In the genomic region with DNA sequence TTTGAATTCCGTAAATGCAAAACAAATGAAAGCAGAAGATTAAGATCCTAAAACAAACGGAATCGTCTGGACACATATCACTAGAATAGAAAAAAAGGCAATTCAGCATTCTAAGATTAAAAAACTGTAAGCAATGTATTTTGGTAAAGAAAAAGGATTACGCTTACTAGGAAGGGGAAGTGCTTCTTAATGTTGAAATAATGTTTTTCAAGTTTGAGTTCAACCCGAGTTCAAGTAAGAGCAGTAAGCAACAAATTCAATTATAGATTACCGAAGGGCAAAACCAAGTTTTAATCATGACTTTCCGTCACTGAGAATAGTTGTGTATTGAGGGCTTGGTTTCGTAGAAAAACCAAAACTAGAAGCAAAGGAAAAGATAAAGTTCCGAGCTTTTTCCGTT, we compare ENCODE assay signal across 8 cellular contexts. TPM values are rescaled to one million over a fixed set of nuclear protein-coding genes. Genes with fewer than 3 reads are reported as not detected.
DNase-seq lines count a peak whose midpoint lies in the region; ATAC-seq, FAIRE-seq and TF ChIP-seq lines count a peak whose summit lies in the region.

No MANE protein-coding gene starts in this region.

- FAIRE-seq in kidney (lab: Jason Lieb, UNC): no peak

- POLR2A ChIA-PET in activated CD8-positive, alpha-beta T cell treated with anti-CD3 and anti-CD28 coated beads for 36 hours (lab: Charles Lee): interaction anchor here (0.6 to 3.3 kb wide), 10 partner anchors 11 to 309 kb away, joined by 3 to 57 read pairs (median 5); no protein-coding TSS in a partner anchor

- no peak for TF ChIP-seq CTCF in activated CD8-positive, alpha-beta T cell treated with anti-CD3 and anti-CD28 coated beads for 36 hours (IDR thresholded peaks at IDR 0.05)
- no peak for TF ChIP-seq CTCF in kidney (IDR thresholded peaks at IDR 0.05; ENCODE audit: borderline replicate concordance, extremely low read depth, insufficient read depth)
- TF ChIP-seq CTCF in type B pancreatic cell (conservative IDR thresholded peaks at IDR 0.05): no peak

- no peak for ATAC-seq in activated CD8-positive, alpha-beta T cell treated with anti-CD3 and anti-CD28 coated beads for 36 hours
- no peak for ATAC-seq in GM21717 (IDR thresholded peaks at IDR 0.05; ENCODE audit: unreplicated experiment)

- H3K36me3 Mint-ChIP-seq in activated naive CD4-positive, alpha-beta T cell treated with anti-CD3 and anti-CD28 coated beads, Interleukin-2, amount 50 U/mL, for 24 hours: peaks cover 3% of the 10 kb centered on the region
- H3K36me3 Mint-ChIP-seq in activated CD8-positive, alpha-beta T cell treated with anti-CD3 and anti-CD28 coated beads for 36 hours (ENCODE audit: low read depth): peaks cover 33% of the 10 kb centered on the region
- H3K36me3 Mint-ChIP-seq in type B pancreatic cell: peaks cover 6% of the 10 kb centered on the region

- no peak for DNase-seq in activated naive CD4-positive, alpha-beta T cell treated with anti-CD3 and anti-CD28 coated beads, Interleukin-2, amount 50 U/mL, for 16 hours
- no peak for DNase-seq in activated CD8-positive, alpha-beta T cell treated with anti-CD3 and anti-CD28 coated beads for 36 hours
- no peak for DNase-seq in kidney
- no peak for DNase-seq in type B pancreatic cell (ENCODE audit: extremely low spot score, unreplicated experiment)
- no peak for DNase-seq in hepatic stellate cell (ENCODE audit: low spot score)
- DNase-seq in NCI-H446 treated with DMSO at 0.1 percent for 48 hours (lab: John Stamatoyannopoulos, UW): no peak

- no peaks in the 10 kb centered on the region for H3K36me3 ChIP-seq in kidney (ENCODE audit: control insufficient read depth in 1 of 2, insufficient read depth in 2 of 2, low read length in 2 of 2)

- intact Hi-C loops in activated CD8-positive, alpha-beta T cell treated with anti-CD3 and anti-CD28 coated beads for 36 hours (cut with micrococcal nuclease): loop anchor here (5.0 kb wide), 1 partner anchor 239 kb away; no protein-coding TSS in a partner anchor
- intact Hi-C loops in kidney (cut with DNase I): no loop called here

- peak overlapping the region; percentile 91 to 96 for H3K4me3 ChIP-seq in kidney (ENCODE audit: low read length in 2 of 2)

- no peaks in the 10 kb centered on the region for H3K27me3 Mint-ChIP-seq in activated naive CD4-positive, alpha-beta T cell treated with anti-CD3 and anti-CD28 coated beads, Interleukin-2, amount 50 U/mL, for 24 hours
- no peaks in the 10 kb centered on the region for H3K27me3 Mint-ChIP-seq in activated CD8-positive, alpha-beta T cell treated with anti-CD3 and anti-CD28 coated beads for 36 hours
- H3K27me3 Mint-ChIP-seq in type B pancreatic cell: no peaks in the 10 kb centered on the region

- H3K27ac Mint-ChIP-seq in activated naive CD4-positive, alpha-beta T cell treated with anti-CD3 and anti-CD28 coated beads, Interleukin-2, amount 50 U/mL, for 24 hours: peak overlapping the region; percentile 96
- peak overlapping the region; percentile 96 for H3K27ac Mint-ChIP-seq in activated CD8-positive, alpha-beta T cell treated with anti-CD3 and anti-CD28 coated beads for 36 hours
- peak overlapping the region; percentile 99 for H3K27ac Mint-ChIP-seq in type B pancreatic cell

- no peaks in the 10 kb centered on the region for H3K9me3 Mint-ChIP-seq in activated naive CD4-positive, alpha-beta T cell treated with anti-CD3 and anti-CD28 coated beads, Interleukin-2, amount 50 U/mL, for 24 hours
- no peaks in the 10 kb centered on the region for H3K9me3 Mint-ChIP-seq in activated CD8-positive, alpha-beta T cell treated with anti-CD3 and anti-CD28 coated beads for 36 hours
- no peaks in the 10 kb centered on the region for H3K9me3 Mint-ChIP-seq in type B pancreatic cell

- H3K4me3 Mint-ChIP-seq in activated naive CD4-positive, alpha-beta T cell treated with anti-CD3 and anti-CD28 coated beads, Interleukin-2, amount 50 U/mL, for 24 hours: peak overlapping the region; percentile 96
- peak overlapping the region; percentile 97 for H3K4me3 Mint-ChIP-seq in activated CD8-positive, alpha-beta T cell treated with anti-CD3 and anti-CD28 coated beads for 36 hours
- peak overlapping the region; percentile 99 for H3K4me3 Mint-ChIP-seq in type B pancreatic cell

- H3K4me1 Mint-ChIP-seq in activated naive CD4-positive, alpha-beta T cell treated with anti-CD3 and anti-CD28 coated beads, Interleukin-2, amount 50 U/mL, for 24 hours: peaks cover 38% of the 10 kb centered on the region
- H3K4me1 Mint-ChIP-seq in activated CD8-positive, alpha-beta T cell treated with anti-CD3 and anti-CD28 coated beads for 36 hours (ENCODE audit: low read depth): peaks cover 42% of the 10 kb centered on the region
- H3K4me1 Mint-ChIP-seq in type B pancreatic cell (ENCODE audit: unreplicated experiment): peaks cover 19% of the 10 kb centered on the region

- no peak overlapping the region for H3K27ac ChIP-seq in kidney (ENCODE audit: low read depth in 2 of 2, low read length in 2 of 2)

- no peaks in the 10 kb centered on the region for H3K9me3 ChIP-seq in kidney (ENCODE audit: control insufficient read depth in 1 of 2, low read length in 2 of 2)

- H3K4me1 ChIP-seq in kidney (ENCODE audit: control insufficient read depth in 1 of 2, insufficient read depth in 1 of 2, low read depth in 1 of 2, low read length in 2 of 2): peaks cover 3 to 4% of the 10 kb centered on the region in 2 donors

- H3K9ac ChIP-seq in kidney (ENCODE audit: low read length in 2 of 2): peak overlapping the region in 1 of 2 donors; percentile 65

- CTCF ChIA-PET in activated CD8-positive, alpha-beta T cell treated with anti-CD3 and anti-CD28 coated beads for 36 hours (lab: Charles Lee): interaction anchor here (1.0 to 3.2 kb wide), 7 partner anchors 10 to 326 kb away, joined by 3 to 21 read pairs (median 8); no protein-coding TSS in a partner anchor

RNA-seq across cellular contexts. Expression of gene CIP2A, which starts 0.6 kb away (rescaled TPM):
- 10 to 100 TPM; 42.5 to 44.9 TPM for total RNA-seq in activated CD8-positive, alpha-beta T cell treated with anti-CD3 and anti-CD28 coated beads for 36 hours
- total RNA-seq in kidney (3.5 TPM), type B pancreatic cell (ENCODE audit: low replicate concordance) (7.0 and 29.0 TPM in 2 replicates)
- 0.82 TPM for polyA plus RNA-seq in kidney (ENCODE audit: insufficient read depth, low read depth, low replicate concordance)

RNA-seq across cellular contexts. Expression of gene DZIP3, which starts 0.9 kb away (rescaled TPM):
- 10 to 100 TPM; 18.5 to 21.8 TPM for total RNA-seq in activated CD8-positive, alpha-beta T cell treated with anti-CD3 and anti-CD28 coated beads for 36 hours
- total RNA-seq in kidney: 15.5 TPM
- 9.4 TPM for polyA plus RNA-seq in kidney (ENCODE audit: insufficient read depth, low read depth, low replicate concordance)
- total RNA-seq in type B pancreatic cell (ENCODE audit: low replicate concordance): 14.0 and 22.9 TPM in 2 replicates
